ENCODE assay signal across 10 cellular contexts in the genomic region with DNA sequence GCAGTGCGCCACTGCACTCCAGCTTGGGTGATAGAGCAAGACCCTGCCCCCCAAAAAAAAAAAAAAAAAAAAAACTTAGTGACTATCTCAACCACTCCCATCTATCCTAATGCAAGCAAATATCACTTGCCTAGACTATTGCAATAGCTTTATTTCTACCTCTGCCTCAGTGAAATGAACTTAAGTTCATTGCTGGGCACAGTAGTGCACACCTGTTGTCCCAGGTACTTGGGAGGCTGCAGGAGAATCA. TPM values are rescaled to one million over a fixed set of nuclear protein-coding genes. Genes with fewer than 3 reads are reported as not detected.
DNase-seq lines count a peak whose midpoint lies in the region; ATAC-seq and TF ChIP-seq lines count a peak whose summit lies in the region.
"Had no signal": no experiment of that assay in that cellular context is flagged by ENCODE, and none has a peak within 500 bp of the region (broad histone marks: within the 10 kb centered on the region; RNA-seq: fewer than 3 reads in every experiment).

No MANE protein-coding gene starts in this region.

- H3K4me3 ChIP-seq in DND-41 (ENCODE audit: low read depth in 1 of 2, low read length in 2 of 2), result no peak overlapping the region
- no peak overlapping the region for H3K4me3 ChIP-seq in endodermal cell (ENCODE audit: low read length)
- H3K4me3 ChIP-seq in esophagus squamous epithelium, result no peak overlapping the region
- H3K4me3 ChIP-seq: body of pancreas had no signal

- H3K4me2 ChIP-seq in DND-41 (ENCODE audit: insufficient read depth, low read length), result peak overlapping the region; percentile 92; the same call in 1 of the 2 replicates

- H3K9me3 Mint-ChIP-seq in IgD-negative memory B cell (peaks cover 0 to 3% (median 0%) of the 10 kb centered on the region in 3 donors), endodermal cell (no peaks in the 10 kb centered on the region)

- DNase-seq in DND-41, result no peak
- DNase-seq in endodermal cell, result no peak
- no peak for DNase-seq in esophagus squamous epithelium (lab: John Stamatoyannopoulos, UW)
- DNase-seq: body of pancreas; mammary epithelial cell; stimulated activated naive CD8-positive, alpha-beta T cell treated with anti-CD3 and anti-CD28 coated beads, Interleukin-15, Interleukin-2, amounts not matched to agents 100 U/mL and 50 U/mL, for 24 hours had no signal

- no peak for ATAC-seq in DND-41 (ENCODE audit: insufficient read depth, low read depth)
- no peak for ATAC-seq in GM21447 (IDR thresholded peaks at IDR 0.05; ENCODE audit: unreplicated experiment)
- ATAC-seq in HG03520 (IDR thresholded peaks at IDR 0.05; ENCODE audit: unreplicated experiment), result no peak
- ATAC-seq: body of pancreas; stimulated activated naive CD8-positive, alpha-beta T cell treated with anti-CD3 and anti-CD28 coated beads, Interleukin-15, Interleukin-2, amounts not matched to agents 100 U/mL and 50 U/mL, for 24 hours had no signal

- H3K4me1 ChIP-seq in DND-41 (ENCODE audit: insufficient read depth, low read length), result peaks cover 32% of the 10 kb centered on the region
- H3K4me1 ChIP-seq in endodermal cell (ENCODE audit: control insufficient read depth, insufficient read depth, low read length), result no peaks in the 10 kb centered on the region
- peaks cover 9 to 56% (median 19%) of the 10 kb centered on the region in 3 donors for H3K4me1 ChIP-seq in esophagus squamous epithelium

- peak overlapping the region in 1 of 4 donors; percentile 63 for H3K4me3 Mint-ChIP-seq in IgD-negative memory B cell
- H3K4me3 Mint-ChIP-seq in endodermal cell, result no peak overlapping the region

- H3K36me3 ChIP-seq in DND-41 (ENCODE audit: insufficient read depth, low read length) (peaks cover 57% of the 10 kb centered on the region), endodermal cell (ENCODE audit: control insufficient read depth, insufficient read depth, low read length) (peaks cover 50% of the 10 kb centered on the region), esophagus squamous epithelium (peaks cover 0 to 39% (median 0%) of the 10 kb centered on the region in 3 donors)

- peaks cover 76% of the 10 kb centered on the region for H3K79me2 ChIP-seq in DND-41 (ENCODE audit: insufficient read depth, low read length)

- TF ChIP-seq POLR2A in esophagus squamous epithelium (IDR thresholded peaks at IDR 0.05), result no peak

- no peak for TF ChIP-seq CTCF in DND-41 (IDR thresholded peaks at IDR 0.05; ENCODE audit: borderline replicate concordance, extremely low read depth, low read length, poor library complexity, severe bottlenecking)
- TF ChIP-seq CTCF in endodermal cell (conservative IDR thresholded peaks at IDR 0.05), result no peak
- TF ChIP-seq CTCF in esophagus squamous epithelium (IDR thresholded peaks at IDR 0.05), result no peak

- H3K27me3 Mint-ChIP-seq in IgD-negative memory B cell, result no peaks in the 10 kb centered on the region
- H3K27me3 Mint-ChIP-seq in endodermal cell (ENCODE audit: insufficient read depth), result no peaks in the 10 kb centered on the region

- intact Hi-C loops in esophagus squamous epithelium (cut with DNase I), result no loop called here

- H2AFZ ChIP-seq in DND-41 (ENCODE audit: low read depth, low read length), result no peak overlapping the region
- H2AFZ ChIP-seq: parathyroid adenoma had no signal

- H3K36me3 Mint-ChIP-seq in IgD-negative memory B cell (peaks cover 20% of the 10 kb centered on the region), endodermal cell (ENCODE audit: low read depth) (peaks cover 57% of the 10 kb centered on the region)

- peaks cover 61% of the 10 kb centered on the region for H4K20me1 ChIP-seq in DND-41 (ENCODE audit: insufficient read depth, low read length)

- H3K4me1 Mint-ChIP-seq in IgD-negative memory B cell (peaks cover 34 to 36% (median 36%) of the 10 kb centered on the region in 3 donors), endodermal cell (peaks cover 22% of the 10 kb centered on the region)

- H3K27me3 ChIP-seq in DND-41 (ENCODE audit: insufficient read depth, low read length, poor library complexity) (no peaks in the 10 kb centered on the region), endodermal cell (ENCODE audit: control insufficient read depth, insufficient read depth, low read length, poor library complexity, severe bottlenecking) (no peaks in the 10 kb centered on the region), esophagus squamous epithelium (no peaks in the 10 kb centered on the region)
- H3K27me3 ChIP-seq: body of pancreas had no signal

- H3K27ac Mint-ChIP-seq in IgD-negative memory B cell, result peak overlapping the region in 2 of 3 donors; percentile 1 to 98
- peak overlapping the region; percentile 87 for H3K27ac Mint-ChIP-seq in endodermal cell

- H3K9ac ChIP-seq in DND-41 (ENCODE audit: low read depth, low read length) (no peak overlapping the region), endodermal cell (ENCODE audit: extremely low read depth, low read length, poor library complexity, severe bottlenecking) (no peak overlapping the region)
- H3K9ac ChIP-seq: parathyroid adenoma had no signal

- whole genome bisulfite sequencing in endodermal cell (ENCODE audit: insufficient coverage in 1 of 2, insufficient read length in 1 of 2), 2 experiments, result 80 to 89% methylated on average over 1 of the region's 1 CpG
- 100% methylated on average over 1 of the region's 1 CpG for WGBS in esophagus squamous epithelium, 2 donors

- H3K9me3 ChIP-seq in DND-41 (ENCODE audit: insufficient read depth, low read length, severe bottlenecking) (no peaks in the 10 kb centered on the region), endodermal cell (ENCODE audit: control insufficient read depth, low read length) (no peaks in the 10 kb centered on the region), esophagus squamous epithelium (no peaks in the 10 kb centered on the region)
- H3K9me3 ChIP-seq: body of pancreas had no signal

- no peak overlapping the region for H3K27ac ChIP-seq in DND-41 (ENCODE audit: low read length)
- H3K27ac ChIP-seq in endodermal cell (ENCODE audit: low read depth, low read length), result no peak overlapping the region
- no peak overlapping the region for H3K27ac ChIP-seq in esophagus squamous epithelium
- H3K27ac ChIP-seq: body of pancreas, parathyroid adenoma had no signal

RNA-seq across cellular contexts. Expression of a gene that starts 4.3 kb away (rescaled TPM):
- 10,099 TPM for polyA plus RNA-seq in IgD-negative memory B cell
- total RNA-seq in endodermal cell, result 1,000 to 10,000 TPM; 1,577 to 1,586 TPM
- polyA plus RNA-seq in endodermal cell (2013, experiment 1 of 2), result 3,717 TPM
- polyA plus RNA-seq in endodermal cell (2013, experiment 2 of 2), result 3,497 TPM
- over 10,000 TPM in 1 of 4 donors, 1,000 to 10,000 TPM in 2, 100 to 1,000 TPM in 1; 911 to 13,326 (median 8,997) TPM for total RNA-seq in esophagus squamous epithelium

RNA-seq across cellular contexts. Expression of a gene that starts 16.9 kb away (rescaled TPM):
- polyA plus RNA-seq in IgD-negative memory B cell, result 10.1 TPM
- total RNA-seq in endodermal cell (10 to 100 TPM; 20.4 to 22.9 TPM), esophagus squamous epithelium (10 to 100 TPM in 2 of 4 donors, 1 to 10 TPM in 2; 5.5 to 19.8 (median 12.8) TPM)
- polyA plus RNA-seq in endodermal cell (2013, experiment 1 of 2), result 22.7 TPM
- 23.7 TPM for polyA plus RNA-seq in endodermal cell (2013, experiment 2 of 2)

RNA-seq across cellular contexts. Expression of a gene that starts 38.5 kb away (rescaled TPM):
- 504 TPM for polyA plus RNA-seq in IgD-negative memory B cell
- total RNA-seq in endodermal cell (100 to 1,000 TPM; 167 to 176 TPM), esophagus squamous epithelium (100 to 1,000 TPM; 188 to 260 (median 211) TPM)
- polyA plus RNA-seq in endodermal cell (2013, experiment 1 of 2), result 168 TPM
- polyA plus RNA-seq in endodermal cell (2013, experiment 2 of 2), result 166 TPM

RNA-seq across cellular contexts. Expression of a gene that starts 38.7 kb away (rescaled TPM):
- polyA plus RNA-seq in IgD-negative memory B cell, result 31.3 TPM
- total RNA-seq in endodermal cell (10 to 100 TPM; 21.4 to 23.5 TPM), esophagus squamous epithelium (10 to 100 TPM; 13.9 to 28.0 (median 19.7) TPM)
- 22.3 TPM for polyA plus RNA-seq in endodermal cell (2013, experiment 1 of 2)
- 22.9 TPM for polyA plus RNA-seq in endodermal cell (2013, experiment 2 of 2)

RNA-seq across cellular contexts. Expression of a gene that starts 53.2 kb away (rescaled TPM):
- polyA plus RNA-seq in IgD-negative memory B cell, result 33.4 TPM
- total RNA-seq in endodermal cell (10 to 100 TPM; 18.5 to 19.7 TPM), esophagus squamous epithelium (10 to 100 TPM in 2 of 4 donors, 1 to 10 TPM in 2; 5.0 to 11.6 (median 9.6) TPM)
- polyA plus RNA-seq in endodermal cell (2013, experiment 1 of 2), result 19.4 TPM
- polyA plus RNA-seq in endodermal cell (2013, experiment 2 of 2), result 21.4 TPM
